9 cellular contexts compared by ENCODE assay signal in genomic region chr4:83569967-83570366, GRCh38. TPM values are rescaled to one million over a fixed set of nuclear protein-coding genes. Genes with fewer than 3 reads are reported as not detected.
A peak's percentile ranks its signal among the peaks of the same experiment; 100 is the strongest.
DNase-seq lines count a peak whose midpoint lies in the region; ATAC-seq and TF ChIP-seq lines count a peak whose summit lies in the region.
"Had no signal": no experiment of that assay in that cellular context is flagged by ENCODE, and none has a peak within 500 bp of the region (broad histone marks: within the 10 kb centered on the region; RNA-seq: fewer than 3 reads in every experiment).

No MANE protein-coding gene starts in this region.

- in situ Hi-C loops in ACHN (cut with HindIII; ENCODE audit: low pct_ligation_motif_present, low pct_unique_long_range_greater_than_20kb, low sequenced_read_pairs): no loop called here

- H3K9me3 ChIP-seq in lung (ENCODE audit: control insufficient read depth in 2 of 2, insufficient read depth in 1 of 2, low read length in 1 of 2): no peaks in the 10 kb centered on the region

- peaks cover 0 to 12% of the 10 kb centered on the region in 2 donors for H3K4me1 ChIP-seq in lung (ENCODE audit: control insufficient read depth in 2 of 2, insufficient read depth in 2 of 2, low read length in 2 of 2)

- H3K4me3 ChIP-seq in lung: no peak overlapping the region

- DNase-seq in NOMO-1 treated with DMSO at 0.1 percent for 48 hours (lab: John Stamatoyannopoulos, UW; ENCODE audit: unreplicated experiment) (peak; percentile 99), lung (ENCODE audit: low spot score) (no peak), ACHN (no peak), T-helper 2 cell (no peak), HT-29 (ENCODE audit: low spot score) (no peak)
- DNase-seq in effector CD8-positive, alpha-beta T cell (lab: John Stamatoyannopoulos, UW): no peak
- DNase-seq: NCI-H2171 treated with DMSO at 0.1 percent for 48 hours had no signal

- TF ChIP-seq CTCF in lung (IDR thresholded peaks at IDR 0.05; ENCODE audit: control extremely low read depth, extremely low read depth): no peak

- ATAC-seq in GM18519 (IDR thresholded peaks at IDR 0.05; ENCODE audit: low FRiP score, unreplicated experiment) (peak; percentile 81), HG02852 (IDR thresholded peaks at IDR 0.05; ENCODE audit: unreplicated experiment) (peak; percentile 91), lung (ENCODE audit: insufficient read depth, low FRiP score) (peak; percentile 62)

- WGBS in lung, 2 donors: 28 to 64% methylated on average over 5 of the region's 5 CpGs

- H3K36me3 ChIP-seq in lung (ENCODE audit: control insufficient read depth in 2 of 2, insufficient read depth in 2 of 2, low read length in 2 of 2): no peaks in the 10 kb centered on the region

- H3K27ac ChIP-seq in lung (ENCODE audit: low read depth in 1 of 2, low read length in 1 of 2): no peak overlapping the region

- no peaks in the 10 kb centered on the region for H3K27me3 ChIP-seq in lung (ENCODE audit: control insufficient read depth, insufficient read depth)

RNA-seq across cellular contexts. Expression of gene GPAT3, which starts 34.1 kb away (rescaled TPM):
- total RNA-seq in lung: 10 to 100 TPM in 1 of 2 donors, 1 to 10 TPM in 1; 8.6 to 11.6 TPM
- 1 to 10 TPM; 2.5 to 6.6 TPM for polyA plus RNA-seq in lung
- 8.3 and 13.7 TPM in 2 replicates for total RNA-seq in HT-29 (2014; rRNA removed; shearing (Covaris generic))
